ENCODE assay signal across 8 cellular contexts in the genomic region with DNA sequence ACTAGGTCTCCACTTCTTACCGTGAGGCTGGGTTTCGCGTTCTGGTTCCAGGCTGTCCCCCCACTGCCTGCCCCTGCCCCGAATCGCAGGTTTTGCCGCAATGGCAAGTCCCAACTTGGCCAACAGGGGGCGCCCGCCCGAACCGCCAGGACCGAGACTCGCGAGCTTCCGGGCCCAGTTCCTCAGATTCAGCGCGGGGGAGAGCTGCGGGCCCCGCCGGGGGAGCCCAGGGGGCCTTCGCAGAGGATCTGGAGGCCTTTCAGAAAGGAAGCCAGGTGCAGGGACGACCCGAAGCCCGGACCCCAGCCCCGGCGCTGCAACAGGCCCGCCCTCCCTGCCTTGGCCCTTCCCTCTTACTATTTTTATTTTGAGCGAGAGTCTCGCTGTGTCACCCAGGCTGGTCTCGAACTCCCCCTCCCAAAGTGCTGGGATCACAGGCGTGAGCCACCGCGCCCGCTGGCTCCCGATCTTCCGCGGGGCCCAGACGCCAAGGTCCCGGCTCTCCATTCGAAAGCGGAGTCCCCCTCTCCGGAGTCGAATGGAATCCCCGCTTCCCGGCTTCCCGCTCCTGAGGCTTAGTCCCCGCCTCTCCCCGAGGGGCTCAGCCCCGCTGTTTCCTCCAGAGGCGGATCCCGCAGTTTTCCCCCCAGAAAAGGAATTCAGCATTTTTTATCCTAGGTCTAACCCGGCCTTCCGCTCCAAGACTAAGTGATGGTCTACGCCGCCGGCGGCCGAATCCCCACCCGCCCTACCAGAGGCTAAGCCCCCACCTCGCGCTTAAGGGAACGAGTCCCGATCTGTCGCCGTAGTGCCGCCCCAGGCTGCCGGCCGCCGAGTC. TPM values are rescaled to one million over a fixed set of nuclear protein-coding genes. Genes with fewer than 3 reads are reported as not detected.
DNase-seq lines count a peak whose midpoint lies in the region; ATAC-seq and TF ChIP-seq lines count a peak whose summit lies in the region.

No MANE protein-coding gene starts in this region.

- TF ChIP-seq CTCF in AG09309 (IDR thresholded peaks at IDR 0.05; ENCODE audit: control insufficient read depth, insufficient read depth, low read depth, low read length, missing control alignments): peak; percentile 97
- TF ChIP-seq CTCF in HL-60 (IDR thresholded peaks at IDR 0.05; ENCODE audit: insufficient read depth, low read length): peak; percentile 60

- DNase-seq in AG09309 (ENCODE audit: low read depth) (no peak), HL-60 (ENCODE audit: low read depth in 1 of 2, low spot score in 1 of 2) (peak; percentile 42 to 83), NK-92 (lab: John Stamatoyannopoulos, UW; ENCODE audit: unreplicated experiment) (peak; percentile 13)
- DNase-seq in activated CD8-positive, alpha-beta memory T cell treated with anti-CD3 and anti-CD28 coated beads, Interleukin-2, amount 50 U/mL, for 1 hour (ENCODE audit: extremely low read depth): peak; percentile 66
- DNase-seq in stimulated activated CD8-positive, alpha-beta memory T cell treated with anti-CD3 and anti-CD28 coated beads, Interleukin-15, amount 100 ng/mL, for 24 hours (ENCODE audit: low read depth): peak; percentile 94

- H3K27me3 ChIP-seq in HL-60 (ENCODE audit: insufficient read depth, poor library complexity, severe bottlenecking): peaks cover 8% of the 10 kb centered on the region
- peaks cover 3% of the 10 kb centered on the region for H3K27me3 ChIP-seq in endocrine pancreas (ENCODE audit: control insufficient read depth, insufficient read depth, low read length)

- peak overlapping the region; percentile 79 for H3K4me3 ChIP-seq in AG09309 (ENCODE audit: control insufficient read depth, low read depth, low read length)
- peak overlapping the region; percentile 63 for H3K4me3 ChIP-seq in HL-60 (replicated peaks; ENCODE audit: insufficient read depth, low read length)
- no peak overlapping the region for H3K4me3 ChIP-seq in endocrine pancreas (ENCODE audit: control insufficient read depth, insufficient read depth, low read length)
- peak overlapping the region; percentile 67 for H3K4me3 ChIP-seq in mesodermal cell (ENCODE audit: extremely low read depth, insufficient read depth, low read length, poor library complexity, severe bottlenecking)

- no peaks in the 10 kb centered on the region for H3K9me3 ChIP-seq in endocrine pancreas (ENCODE audit: control insufficient read depth, low read length)
- no peaks in the 10 kb centered on the region for H3K9me3 ChIP-seq in mesodermal cell (ENCODE audit: control insufficient read depth, low read length)

- peak; percentile 80 for ATAC-seq in GM18907 (IDR thresholded peaks at IDR 0.05; ENCODE audit: unreplicated experiment)

- H3K36me3 ChIP-seq in endocrine pancreas (ENCODE audit: control insufficient read depth, insufficient read depth, low read length): no peaks in the 10 kb centered on the region
- H3K36me3 ChIP-seq in mesodermal cell (ENCODE audit: control insufficient read depth, insufficient read depth, low read length): no peaks in the 10 kb centered on the region

- 0 to 1% methylated on average over 62 to 64 of the region's 68 CpGs for WGBS in mesodermal cell (ENCODE audit: insufficient coverage in 2 of 2), 2 experiments

- peak overlapping the region; percentile 58 for H3K9ac ChIP-seq in endocrine pancreas (ENCODE audit: control insufficient read depth, insufficient read depth, low read length)

- H3K4me1 ChIP-seq in endocrine pancreas (ENCODE audit: control insufficient read depth, insufficient read depth, low read length): no peaks in the 10 kb centered on the region
- H3K4me1 ChIP-seq in mesodermal cell (ENCODE audit: control insufficient read depth, insufficient read depth, low read length, poor library complexity, severe bottlenecking): no peaks in the 10 kb centered on the region

- H3K27ac ChIP-seq in HL-60 (replicated peaks): peak overlapping the region; percentile 44
- no peak overlapping the region for H3K27ac ChIP-seq in mesodermal cell (ENCODE audit: low read depth, low read length, severe bottlenecking)

RNA-seq across cellular contexts. Expression of a gene that starts 11.7 kb away (rescaled TPM):
- polyA plus RNA-seq in mesodermal cell (2013, experiment 1 of 2): not detected
- not detected for polyA plus RNA-seq in mesodermal cell (2013, experiment 2 of 2)

RNA-seq across cellular contexts. Expression of a gene that starts 15.9 kb away (rescaled TPM):
- 7.2 TPM for polyA plus RNA-seq in mesodermal cell (2013, experiment 1 of 2)
- polyA plus RNA-seq in mesodermal cell (2013, experiment 2 of 2): 6.6 TPM

RNA-seq across cellular contexts. Expression of a gene that starts 54.1 kb away (rescaled TPM):
- polyA plus RNA-seq in mesodermal cell (2013, experiment 1 of 2): 349 TPM
- polyA plus RNA-seq in mesodermal cell (2013, experiment 2 of 2): 281 TPM
